8 cellular contexts compared by ENCODE assay signal in the genomic region with DNA sequence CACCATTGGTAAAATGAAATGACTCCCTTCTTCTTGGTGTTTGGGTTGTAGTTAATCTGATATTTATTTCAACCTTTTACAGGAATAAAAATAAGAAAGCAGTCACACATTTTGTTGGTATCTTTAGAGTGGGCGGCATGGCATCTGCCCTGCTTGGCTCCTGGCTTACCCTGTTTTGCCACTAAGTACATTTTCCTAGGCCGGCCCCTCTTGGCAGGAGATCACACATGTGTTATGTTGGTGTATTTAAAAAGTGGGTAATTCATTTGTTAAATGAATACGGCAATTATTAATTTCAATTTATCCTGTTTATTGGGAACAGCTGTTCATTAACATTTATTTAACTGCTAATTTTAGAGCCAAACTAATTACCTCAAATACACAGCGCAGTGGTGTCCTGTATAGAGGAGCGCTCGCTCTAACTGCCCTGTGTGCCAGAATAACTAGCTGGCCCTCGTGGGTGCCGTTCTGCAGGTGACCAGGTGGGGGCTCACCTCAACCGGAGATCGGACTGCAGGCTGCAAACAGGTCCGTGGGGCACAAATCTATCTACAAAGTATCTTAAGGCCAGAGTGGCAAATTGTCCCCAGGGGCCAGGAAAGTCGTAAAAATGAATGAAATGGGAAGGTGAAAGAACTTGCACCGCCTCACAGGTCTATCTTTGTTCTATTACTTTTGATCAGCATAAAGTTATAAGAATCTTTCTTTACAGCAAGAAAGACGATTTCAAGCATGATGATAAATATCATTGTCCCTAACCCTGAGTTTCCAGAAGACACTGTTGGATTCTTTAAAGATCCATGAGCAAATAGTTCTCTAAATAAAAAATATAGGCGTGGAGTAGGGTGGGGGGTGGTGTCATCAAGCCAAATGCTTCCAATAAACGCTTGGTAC. TPM values are rescaled to one million over a fixed set of nuclear protein-coding genes. Genes with fewer than 3 reads are reported as not detected.
A peak's percentile ranks its signal among the peaks of the same experiment; 100 is the strongest.
DNase-seq lines count a peak whose midpoint lies in the region; ATAC-seq and TF ChIP-seq lines count a peak whose summit lies in the region.

No MANE protein-coding gene starts in this region.

- no peak overlapping the region for H3K27ac Mint-ChIP-seq in CD4-positive, CD25-positive, alpha-beta regulatory T cell
- no peak overlapping the region for H3K27ac Mint-ChIP-seq in mesothelial cell of epicardium

- H3K4me1 Mint-ChIP-seq in CD4-positive, CD25-positive, alpha-beta regulatory T cell: peaks cover 0 to 2% (median under 1%) of the 10 kb centered on the region in 4 donors
- H3K4me1 Mint-ChIP-seq in mesothelial cell of epicardium: peaks cover 4% of the 10 kb centered on the region

- TF ChIP-seq CTCF in dorsolateral prefrontal cortex (IDR thresholded peaks at IDR 0.05 in 54 of 56, conservative IDR thresholded peaks at IDR 0.05 in 2 of 56; ENCODE audit: low read depth in 1 of 56, partially characterized antibody in 56 of 56) (peak; percentile 62 to 92 (median 82)), mesothelial cell of epicardium (IDR thresholded peaks at IDR 0.05; ENCODE audit: unreplicated experiment) (peak; percentile 89)

- no peaks in the 10 kb centered on the region for H3K4me1 ChIP-seq in CD4-positive, CD25-positive, alpha-beta regulatory T cell (ENCODE audit: control insufficient read depth, insufficient read depth, low read length, poor library complexity, severe bottlenecking)

- intact Hi-C loops in dorsolateral prefrontal cortex (cut with DNase I): loop anchor here (1.0 to 10.0 kb wide), 5 partner anchors 424 to 833 kb away; no protein-coding TSS in a partner anchor

- H3K27ac ChIP-seq in CD4-positive, CD25-positive, alpha-beta regulatory T cell (ENCODE audit: insufficient read depth, low read length, poor library complexity, severe bottlenecking): no peak overlapping the region
- H3K27ac ChIP-seq in dorsolateral prefrontal cortex: no peak overlapping the region

- peak; percentile 43 to 64 (median 47) for DNase-seq in CD4-positive, CD25-positive, alpha-beta regulatory T cell
- peak; percentile 50 for DNase-seq in GM19240 (ENCODE audit: insufficient read length, low spot score)
- DNase-seq in NCI-H446 (lab: John Stamatoyannopoulos, UW): peak; percentile 35 to 89
- DNase-seq in activated CD4-positive, alpha-beta T cell treated with anti-CD3 and anti-CD28 coated beads, Interleukin-2, amount 50 U/mL, for 4 hours: peak; percentile 62
- DNase-seq in dorsolateral prefrontal cortex: peak; percentile 69 to 86 (median 83)
- DNase-seq in mesothelial cell of epicardium (ENCODE audit: low spot score in 2 of 2, unreplicated experiment in 2 of 2): peak; percentile 54 to 88
- peak; percentile 46 for DNase-seq in stimulated activated CD8-positive, alpha-beta memory T cell treated with anti-CD3 and anti-CD28 coated beads, Interleukin-4, amount 100 ng/mL, for 24 hours (ENCODE audit: low read depth)

- H3K36me3 Mint-ChIP-seq in CD4-positive, CD25-positive, alpha-beta regulatory T cell: no peaks in the 10 kb centered on the region
- H3K36me3 Mint-ChIP-seq in mesothelial cell of epicardium: no peaks in the 10 kb centered on the region

- peak; percentile 73 to 78 for ATAC-seq in CD4-positive, CD25-positive, alpha-beta regulatory T cell (ENCODE audit: low read depth in 2 of 2)
- ATAC-seq in HG03280 (IDR thresholded peaks at IDR 0.05; ENCODE audit: unreplicated experiment): peak; percentile 98

- H3K27me3 ChIP-seq in CD4-positive, CD25-positive, alpha-beta regulatory T cell (ENCODE audit: control insufficient read depth, insufficient read depth, low read length): no peaks in the 10 kb centered on the region
- H3K27me3 ChIP-seq in dorsolateral prefrontal cortex: no peaks in the 10 kb centered on the region

- H3K36me3 ChIP-seq in CD4-positive, CD25-positive, alpha-beta regulatory T cell (ENCODE audit: control insufficient read depth, insufficient read depth, low read length): no peaks in the 10 kb centered on the region

- H3K4me3 ChIP-seq in CD4-positive, CD25-positive, alpha-beta regulatory T cell (ENCODE audit: low read depth, low read length): no peak overlapping the region
- peak overlapping the region in 2 of 59 donors; percentile 2 to 21 for H3K4me3 ChIP-seq in dorsolateral prefrontal cortex

- no peak overlapping the region for H3K4me3 Mint-ChIP-seq in CD4-positive, CD25-positive, alpha-beta regulatory T cell
- H3K4me3 Mint-ChIP-seq in mesothelial cell of epicardium: no peak overlapping the region

- H3K9me3 Mint-ChIP-seq in CD4-positive, CD25-positive, alpha-beta regulatory T cell: no peaks in the 10 kb centered on the region
- no peaks in the 10 kb centered on the region for H3K9me3 Mint-ChIP-seq in mesothelial cell of epicardium

- H3K27me3 Mint-ChIP-seq in CD4-positive, CD25-positive, alpha-beta regulatory T cell: peaks cover 12% of the 10 kb centered on the region
- no peaks in the 10 kb centered on the region for H3K27me3 Mint-ChIP-seq in mesothelial cell of epicardium (ENCODE audit: low read depth)

- H3K9me3 ChIP-seq in CD4-positive, CD25-positive, alpha-beta regulatory T cell (ENCODE audit: control insufficient read depth in 2 of 2, low read length in 2 of 2): no peaks in the 10 kb centered on the region

RNA-seq across cellular contexts. Expression of gene GPR151, which starts 26.2 kb away (rescaled TPM):
- not detected for total RNA-seq in CD4-positive, CD25-positive, alpha-beta regulatory T cell
- under 1 TPM in 1 of 4 donors, not detected in 3; 0.13 TPM for polyA plus RNA-seq in CD4-positive, CD25-positive, alpha-beta regulatory T cell
- total RNA-seq in dorsolateral prefrontal cortex (1 to 10 TPM in 10 of 120 experiments, under 1 TPM in 105, not detected in 5; 0.18 to 1.4 (median 0.48) TPM), mesothelial cell of epicardium (not detected in 3 replicates)
